ENCODE assay signal across 8 cellular contexts in genomic region chr17:5111402-5112204, GRCh38. TPM values are rescaled to one million over a fixed set of nuclear protein-coding genes. Genes with fewer than 3 reads are reported as not detected.
A peak's percentile ranks its signal among the peaks of the same experiment; 100 is the strongest.
DNase-seq lines count a peak whose midpoint lies in the region; ATAC-seq, FAIRE-seq and TF ChIP-seq lines count a peak whose summit lies in the region.

Gene ZNF232 (minus strand): TSS chr17:5111878. CDS start chr17:5111822, 56 bp downstream.

- peak; percentile 60 for FAIRE-seq in pancreas (lab: Jason Lieb, UNC)

- H3K9me3 ChIP-seq in pancreas, result no peaks in the 10 kb centered on the region
- H3K9me3 ChIP-seq in tibial artery, result no peaks in the 10 kb centered on the region

- H3K4me1 ChIP-seq in pancreas (peaks cover 0 to 7% (median 0%) of the 10 kb centered on the region in 3 donors), tibial artery (peaks cover 0 to 16% (median 12%) of the 10 kb centered on the region in 4 donors)

- intact Hi-C loops in Right ventricle myocardium superior (cut with DNase I), result no loop called here
- intact Hi-C loops in pancreas (cut with DNase I), result no loop called here
- intact Hi-C loops in tibial artery (cut with DNase I; ENCODE audit: low total_unique reads), result no loop called here

- peak within 1 kb of the TSS; percentile 41 to 76 (median 71) for H3K27ac ChIP-seq in pancreas
- H3K27ac ChIP-seq in tibial artery, result peak within 1 kb of the TSS; percentile 61 to 76

- DNase-seq in GM04504 (ENCODE audit: low read depth), result peak; percentile 79
- DNase-seq in NCI-H128 (lab: John Stamatoyannopoulos, UW; ENCODE audit: unreplicated experiment), result peak; percentile 75
- DNase-seq in SW 1271 (lab: John Stamatoyannopoulos, UW), result peak; percentile 78 to 91
- peak; percentile 75 for DNase-seq in activated naive CD8-positive, alpha-beta T cell treated with anti-CD3 and anti-CD28 coated beads, Interleukin-2, amount 50 U/mL, for 16 hours (ENCODE audit: low read depth, low spot score)
- peak; percentile 97 for DNase-seq in Right ventricle myocardium superior
- peak; percentile 96 to 100 (median 98) for DNase-seq in pancreas
- DNase-seq in tibial artery, result peak; percentile 91 to 95

- H3K27me3 ChIP-seq in pancreas, result peaks cover 0 to 7% (median 4%) of the 10 kb centered on the region in 4 donors
- H3K27me3 ChIP-seq in tibial artery, result peaks cover 0 to 23% of the 10 kb centered on the region in 2 donors

- ATAC-seq in HG02610 (IDR thresholded peaks at IDR 0.05; ENCODE audit: unreplicated experiment) (peak; percentile 73), Right ventricle myocardium superior (ENCODE audit: poor library complexity) (peak; percentile 98), pancreas (peak; percentile 95 to 99 (median 97))

- no peak for TF ChIP-seq CTCF in pancreas (IDR thresholded peaks at IDR 0.05)
- no peak for TF ChIP-seq CTCF in tibial artery (IDR thresholded peaks at IDR 0.05)

- WGBS in pancreas, 2 donors, result 0% methylated on average over 68 to 69 of the region's 69 CpGs

- H3K4me3 ChIP-seq in pancreas (peak within 1 kb of the TSS; percentile 70 to 92 (median 78)), tibial artery (peak within 1 kb of the TSS; percentile 77 to 84)

- H3K36me3 ChIP-seq in pancreas (no peaks in the 10 kb centered on the region), tibial artery (peaks cover 28 to 30% (median 29%) of the 10 kb centered on the region in 3 donors)

RNA-seq across cellular contexts. Expression of gene ZNF232, which starts in this region (rescaled TPM):
- total RNA-seq in Right ventricle myocardium superior, result 3.3 TPM
- 1 to 10 TPM; 2.8 to 5.5 (median 3.6) TPM for total RNA-seq in pancreas
- polyA plus RNA-seq in pancreas, result 1 to 10 TPM; 5.8 to 7.1 TPM

Comparison
In these comparisons a context has a peak if more than half of its experiments do, and no peak if none do; other contexts are left out.
1. Peak in every context shown above with its lines: DNase-seq, ATAC-seq, H3K4me3 ChIP-seq and H3K27ac ChIP-seq.